ENCODE assay signal across 33 cellular contexts in genomic region chr2:176427549-176427948, GRCh38.
"Had no signal": no experiment of that assay in that cellular context is flagged by ENCODE, and none has a peak within 500 bp of the region (broad histone marks: within the 10 kb centered on the region; RNA-seq: fewer than 3 reads in every experiment).

No MANE protein-coding gene starts in this region.

- H3K27ac ChIP-seq: brain microvascular endothelial cell, coronary artery, dorsolateral prefrontal cortex, esophagus muscularis mucosa, foreskin keratinocyte, gastrocnemius medialis, heart left ventricle, WERI-Rb-1 had no signal

- H3K27ac Mint-ChIP-seq: activated B cell treated with CpG ODN at 0.5 μM for 24 hours; activated CD8-positive, alpha-beta T cell treated with anti-CD3 and anti-CD28 coated beads for 36 hours; activated naive CD8-positive, alpha-beta T cell; activated T-helper 17 cell treated with anti-CD3 and anti-CD28 coated beads, Interleukin-2, amount 50 U/mL, for 72 hours; dendritic cell treated with granulocyte-macrophage colony-stimulating factor and Interleukin-4, amounts not matched to agents 40 ng/mL and 50 ng/mL, for 4 days; effector memory CD8-positive, alpha-beta T cell; T-helper 2 cell treated with Interferon-gamma antibody and Interleukin-4, amounts not matched to agents 5 μg/mL and 100 μg/mL, for 36 hours had no signal

- H3K36me3 ChIP-seq: brain microvascular endothelial cell, esophagus muscularis mucosa, gastrocnemius medialis, heart left ventricle, WERI-Rb-1 had no signal

- H3K36me3 Mint-ChIP-seq: activated naive CD8-positive, alpha-beta T cell had no signal

- ATAC-seq: activated CD4-positive, CD25-positive, alpha-beta regulatory T cell treated with anti-CD3 and anti-CD28 coated beads, Interleukin-2, amount 50 U/mL, for 24 hours; activated CD8-positive, alpha-beta T cell treated with anti-CD3 and anti-CD28 coated beads for 36 hours; activated T-cell treated with anti-CD3 and anti-CD28 coated beads, Interleukin-2, amount 50 U/mL, for 4 hours; activated T-helper 17 cell treated with anti-CD3 and anti-CD28 coated beads, Interleukin-2, amount 50 U/mL, for 72 hours; effector memory CD8-positive, alpha-beta T cell; foreskin keratinocyte; gastrocnemius medialis; heart left ventricle had no signal

- H3K4me1 Mint-ChIP-seq: activated T-helper 17 cell treated with anti-CD3 and anti-CD28 coated beads, Interleukin-2, amount 50 U/mL, for 72 hours; central memory CD8-positive, alpha-beta T cell had no signal

- H3K4me3 Mint-ChIP-seq: activated B cell treated with CpG ODN at 0.5 μM for 24 hours; activated CD8-positive, alpha-beta T cell treated with anti-CD3 and anti-CD28 coated beads for 36 hours; activated naive CD8-positive, alpha-beta T cell; activated T-cell treated with anti-CD3 and anti-CD28 coated beads, Interleukin-2, amount 50 U/mL, for 4 hours; activated T-helper 17 cell treated with anti-CD3 and anti-CD28 coated beads, Interleukin-2, amount 50 U/mL, for 72 hours; central memory CD8-positive, alpha-beta T cell; dendritic cell treated with granulocyte-macrophage colony-stimulating factor and Interleukin-4, amounts not matched to agents 40 ng/mL and 50 ng/mL, for 4 days; effector memory CD8-positive, alpha-beta T cell; T-helper 2 cell treated with Interferon-gamma antibody and Interleukin-4, amounts not matched to agents 5 μg/mL and 100 μg/mL, for 36 hours had no signal

- FAIRE-seq: astrocyte, bronchial epithelial cell had no signal

- H3K4me3 ChIP-seq: coronary artery, dorsolateral prefrontal cortex, esophagus muscularis mucosa, gastrocnemius medialis, heart left ventricle had no signal

- H3K4me1 ChIP-seq: esophagus muscularis mucosa, foreskin keratinocyte, gastrocnemius medialis, heart left ventricle had no signal

- H3K9me3 Mint-ChIP-seq: activated CD8-positive, alpha-beta T cell treated with anti-CD3 and anti-CD28 coated beads for 36 hours; activated T-cell treated with anti-CD3 and anti-CD28 coated beads, Interleukin-2, amount 50 U/mL, for 4 hours; activated T-helper 17 cell treated with anti-CD3 and anti-CD28 coated beads, Interleukin-2, amount 50 U/mL, for 72 hours; central memory CD8-positive, alpha-beta T cell; effector memory CD8-positive, alpha-beta T cell; T-helper 2 cell treated with Interferon-gamma antibody and Interleukin-4, amounts not matched to agents 5 μg/mL and 100 μg/mL, for 36 hours had no signal

- DNase-seq: activated B cell treated with CpG ODN at 0.5 μM for 24 hours; activated CD4-positive, alpha-beta T cell treated with anti-CD3 and anti-CD28 coated beads for 48 hours; activated CD4-positive, alpha-beta T cell treated with anti-CD3 and anti-CD28 coated beads, Interleukin-2, amount 50 U/mL, for 1 hour; activated CD4-positive, alpha-beta T cell treated with anti-CD3 and anti-CD28 coated beads, Interleukin-2, amount 50 U/mL, for 48 hours; activated CD8-positive, alpha-beta memory T cell treated with anti-CD3 and anti-CD28 coated beads for 24 hours; activated CD8-positive, alpha-beta T cell treated with anti-CD3 and anti-CD28 coated beads for 36 hours; activated effector memory CD4-positive, alpha-beta T cell treated with Interleukin-2 at 50 U/mL for 16 hours; activated gamma-delta T cell treated with Interleukin-2 at 50 U/mL for 16 hours; activated naive CD4-positive, alpha-beta T cell treated with anti-CD3 and anti-CD28 coated beads, Interleukin-2, amount 50 U/mL, for 16 hours; activated naive CD4-positive, alpha-beta T cell treated with Interleukin-2 at 50 U/mL for 16 hours; activated T-cell treated with anti-CD3 and anti-CD28 coated beads, Interleukin-2, amount 50 U/mL, for 4 hours; amniotic stem cell; anterior cingulate cortex; brain microvascular endothelial cell; dorsolateral prefrontal cortex; effector memory CD8-positive, alpha-beta T cell; erythroblast; foreskin keratinocyte; gastrocnemius medialis; glutamatergic neuron; heart left ventricle; T1000 had no signal

- H3K9me3 ChIP-seq: esophagus muscularis mucosa, gastrocnemius medialis had no signal

- H3K27me3 Mint-ChIP-seq: dendritic cell treated with granulocyte-macrophage colony-stimulating factor and Interleukin-4, amounts not matched to agents 40 ng/mL and 50 ng/mL, for 4 days had no signal
